ENCODE assay signal across 22 cellular contexts in genomic region chr20:10007747-10008146, GRCh38. TPM values are rescaled to one million over a fixed set of nuclear protein-coding genes. Genes with fewer than 3 reads are reported as not detected.
DNase-seq lines count a peak whose midpoint lies in the region; ATAC-seq and TF ChIP-seq lines count a peak whose summit lies in the region.
"Had no signal": no experiment of that assay in that cellular context is flagged by ENCODE, and none has a peak within 500 bp of the region (broad histone marks: within the 10 kb centered on the region; RNA-seq: fewer than 3 reads in every experiment).

No MANE protein-coding gene starts in this region.

- H3K4me1 Mint-ChIP-seq in naive B cell = no peaks in the 10 kb centered on the region
- H3K4me1 Mint-ChIP-seq: CD4-positive, alpha-beta memory T cell; T-helper 17 cell had no signal

- H3K4me3 Mint-ChIP-seq in naive B cell = no peak overlapping the region
- H3K4me3 Mint-ChIP-seq: CD4-positive, alpha-beta memory T cell; T-helper 17 cell had no signal

- H3K36me3 ChIP-seq in Karpas-422 (ENCODE audit: insufficient read depth, low read length) (no peaks in the 10 kb centered on the region), tibial artery (no peaks in the 10 kb centered on the region), breast epithelium (no peaks in the 10 kb centered on the region)
- H3K36me3 ChIP-seq: BLaER1 treated with 17β-estradiol and CSF1 and Interleukin-3, amounts not matched to agents 10 nM and 100 nM; SJSA1 had no signal

- H3K27me3 ChIP-seq in Karpas-422 (ENCODE audit: low read length) (no peaks in the 10 kb centered on the region), tibial artery (no peaks in the 10 kb centered on the region), breast epithelium (no peaks in the 10 kb centered on the region)
- H3K27me3 ChIP-seq: BLaER1 treated with 17β-estradiol and CSF1 and Interleukin-3, amounts not matched to agents 10 nM and 100 nM had no signal

- H3K79me2 ChIP-seq in Karpas-422 (ENCODE audit: low read length) = no peaks in the 10 kb centered on the region

- peaks cover 16 to 26% (median 21%) of the 10 kb centered on the region in 3 donors for H3K27me3 Mint-ChIP-seq in naive B cell

- no peaks in the 10 kb centered on the region for H3K36me3 Mint-ChIP-seq in naive B cell
- H3K36me3 Mint-ChIP-seq: CD4-positive, alpha-beta memory T cell had no signal

- H3K9me3 Mint-ChIP-seq in naive B cell = peaks cover 0 to 2% (median 0%) of the 10 kb centered on the region in 7 donors
- H3K9me3 Mint-ChIP-seq: CD4-positive, alpha-beta memory T cell had no signal

- DNase-seq in Karpas-422 (peak; percentile 65), OCI-M1 (lab: John Stamatoyannopoulos, UW) (peak; percentile 37), cerebellum (ENCODE audit: low spot score) (peak; percentile 6), naive B cell (peak; percentile 0), tibial artery (no peak), AG08396 (ENCODE audit: low spot score) (no peak), breast epithelium (ENCODE audit: low spot score in 2 of 2) (no peak)
- DNase-seq: ACHN; Caco-2; CD4-positive, alpha-beta memory T cell; DMS153; GDM1; H7; NCI-H1105; NCI-H146; NCI-H2029 treated with DMSO at 0.1 percent for 48 hours; NCI-H748 treated with DMSO at 0.1 percent for 48 hours; T-helper 17 cell had no signal

- intact Hi-C loops in tibial artery (cut with DNase I; ENCODE audit: low total_unique reads) (no loop called here), breast epithelium (cut with DNase I; ENCODE audit: low total_unique reads) (no loop called here)

- H4K20me1 ChIP-seq in Karpas-422 (ENCODE audit: insufficient read depth, low read depth, low read length) = no peaks in the 10 kb centered on the region
- H4K20me1 ChIP-seq: BLaER1 treated with 17β-estradiol and CSF1 and Interleukin-3, amounts not matched to agents 10 nM and 100 nM had no signal

- H3K9me3 ChIP-seq in Karpas-422 (ENCODE audit: low read length) (no peaks in the 10 kb centered on the region), tibial artery (no peaks in the 10 kb centered on the region), breast epithelium (no peaks in the 10 kb centered on the region)
- H3K9me3 ChIP-seq: Caco-2, SJSA1 had no signal

- H3K4me3 ChIP-seq in Karpas-422 (ENCODE audit: low read length) = no peak overlapping the region
- no peak overlapping the region for H3K4me3 ChIP-seq in tibial artery
- H3K4me3 ChIP-seq in breast epithelium = no peak overlapping the region
- H3K4me3 ChIP-seq: BLaER1 treated with 17β-estradiol and CSF1 and Interleukin-3, amounts not matched to agents 10 nM and 100 nM; SJSA1 had no signal

- TF ChIP-seq CTCF in tibial artery (IDR thresholded peaks at IDR 0.05) (no peak), breast epithelium (IDR thresholded peaks at IDR 0.05) (no peak)

- H3K9me2 ChIP-seq in Karpas-422 (replicated peaks; ENCODE audit: insufficient read depth, low read length) = no peaks in the 10 kb centered on the region

- peaks cover 20% of the 10 kb centered on the region for H3K4me1 ChIP-seq in Karpas-422 (ENCODE audit: low read length)
- no peaks in the 10 kb centered on the region for H3K4me1 ChIP-seq in tibial artery
- H3K4me1 ChIP-seq in breast epithelium = no peaks in the 10 kb centered on the region
- H3K4me1 ChIP-seq: Caco-2, SJSA1 had no signal

- peak in 1 of 2 donors; percentile 27 for ATAC-seq in naive B cell (ENCODE audit: low read depth in 2 of 2)
- no peak for ATAC-seq in HG02973 (IDR thresholded peaks at IDR 0.05; ENCODE audit: unreplicated experiment)
- ATAC-seq: Right ventricle myocardium inferior, T-helper 17 cell had no signal

- no peak overlapping the region for H3K27ac ChIP-seq in Karpas-422 (ENCODE audit: low read length)
- no peak overlapping the region for H3K27ac ChIP-seq in tibial artery
- H3K27ac ChIP-seq in breast epithelium = no peak overlapping the region
- H3K27ac ChIP-seq: BLaER1 treated with 17β-estradiol and CSF1 and Interleukin-3, amounts not matched to agents 10 nM and 100 nM; SJSA1 had no signal

- H3K9ac ChIP-seq in Karpas-422 (ENCODE audit: low read length) = no peak overlapping the region
- H3K9ac ChIP-seq: BLaER1 treated with 17β-estradiol and CSF1 and Interleukin-3, amounts not matched to agents 10 nM and 100 nM had no signal

- peak overlapping the region in 1 of 6 donors; percentile 27 for H3K27ac Mint-ChIP-seq in naive B cell
- H3K27ac Mint-ChIP-seq: CD4-positive, alpha-beta memory T cell; T-helper 17 cell had no signal

- H2AFZ ChIP-seq in Karpas-422 (ENCODE audit: low read length) = peak overlapping the region; percentile 51; the same call in 1 of the 2 replicates

- H3K4me2 ChIP-seq in Karpas-422 (ENCODE audit: low read depth, low read length, poor library complexity, severe bottlenecking) = peak overlapping the region; percentile 29
- H3K4me2 ChIP-seq: BLaER1 treated with 17β-estradiol and CSF1 and Interleukin-3, amounts not matched to agents 10 nM and 100 nM had no signal

- TF ChIP-seq POLR2A in breast epithelium (IDR thresholded peaks at IDR 0.05) = no peak

RNA-seq across cellular contexts. Expression of gene ANKEF1, which starts 27.0 kb away (rescaled TPM):
- 3.3 and 9.6 TPM in 2 replicates for total RNA-seq in Karpas-422 (2014; rRNA removed; shearing (Covaris generic); ENCODE audit: low replicate concordance)
- 3.5 TPM for total RNA-seq in cerebellum
- polyA plus RNA-seq in naive B cell (ENCODE audit: low read depth in 6 of 6) = 1 to 10 TPM; 1.2 to 6.0 (median 3.6) TPM
- 10 to 100 TPM in 1 of 3 donors, 1 to 10 TPM in 2; 3.6 to 13.1 (median 7.3) TPM for total RNA-seq in breast epithelium

Comparison
In these comparisons a context has a peak if more than half of its experiments do, and no peak if none do; other contexts are left out.
1. DNase-seq: peak in Karpas-422 (single experiment), OCI-M1 (single experiment), cerebellum (single experiment) and naive B cell (single experiment); none in tibial artery (0 of 2), AG08396 (single experiment) and breast epithelium (0 of 2).